ENCODE assay signal across 8 cellular contexts in genomic region chr14:101961011-101961721, GRCh38. TPM values are rescaled to one million over a fixed set of nuclear protein-coding genes. Genes with fewer than 3 reads are reported as not detected.
DNase-seq lines count a peak whose midpoint lies in the region; ATAC-seq and TF ChIP-seq lines count a peak whose summit lies in the region.

No MANE protein-coding gene starts in this region.

- no peaks in the 10 kb centered on the region for H3K36me3 ChIP-seq in CD8-positive, alpha-beta T cell (ENCODE audit: insufficient read depth, low read length)
- no peaks in the 10 kb centered on the region for H3K36me3 ChIP-seq in effector memory CD4-positive, alpha-beta T cell (ENCODE audit: control insufficient read depth, insufficient read depth, low read length)

- H3K27me3 ChIP-seq in CD8-positive, alpha-beta T cell (ENCODE audit: insufficient read depth, low read length): no peaks in the 10 kb centered on the region
- H3K27me3 ChIP-seq in effector memory CD4-positive, alpha-beta T cell (replicated peaks; ENCODE audit: control insufficient read depth, insufficient read depth, low read length, poor library complexity, severe bottlenecking): no peaks in the 10 kb centered on the region

- intact Hi-C loops in CD8-positive, alpha-beta T cell (cut with DNase I, micrococcal nuclease): loop anchor here (1.0 to 5.0 kb wide), 10 partner anchors 60 to 556 kb away; partner anchors contain the start of genes ANKRD9 (in 1 of the 2), CINP (in 1 of the 2), PPP2R5C (in 1 of the 2) and TECPR2 (in 1 of the 2)

- H3K27me3 Mint-ChIP-seq in CD8-positive, alpha-beta T cell (ENCODE audit: low read depth): no peaks in the 10 kb centered on the region

- H3K36me3 Mint-ChIP-seq in CD8-positive, alpha-beta T cell: peaks cover 3% of the 10 kb centered on the region

- H3K9me3 Mint-ChIP-seq in CD8-positive, alpha-beta T cell: no peaks in the 10 kb centered on the region

- POLR2A ChIA-PET in CD8-positive, alpha-beta T cell (lab: Charles Lee): interaction anchor here (1.0 to 1.4 kb wide), 2 partner anchors 13 to 135 kb away, joined by 3 to 4 read pairs; no protein-coding TSS in a partner anchor

- H3K4me3 ChIP-seq in CD8-positive, alpha-beta T cell (ENCODE audit: low read depth, low read length): no peak overlapping the region
- no peak overlapping the region for H3K4me3 ChIP-seq in effector memory CD4-positive, alpha-beta T cell (ENCODE audit: insufficient read depth, low read depth, low read length, poor library complexity, severe bottlenecking)

- no peak overlapping the region for H3K27ac Mint-ChIP-seq in CD8-positive, alpha-beta T cell

- DNase-seq in CD8-positive, alpha-beta T cell: peak; percentile 54 to 81 (median 76)
- DNase-seq in HuH-7 (ENCODE audit: low spot score) (peak; percentile 81), NOMO-1 treated with dmso at 0.1 percent for 144 hours (lab: John Stamatoyannopoulos, UW; ENCODE audit: unreplicated experiment) (peak; percentile 79), medulla oblongata (ENCODE audit: extremely low spot score) (peak; percentile 79)
- peak; percentile 46 to 59 for DNase-seq in activated CD8-positive, alpha-beta memory T cell treated with anti-CD3 and anti-CD28 coated beads for 1 hour (ENCODE audit: extremely low read depth in 1 of 2, low read depth in 1 of 2)
- DNase-seq in effector memory CD4-positive, alpha-beta T cell: peak; percentile 43 to 55 (median 49)
- peak; percentile 39 to 55 for DNase-seq in stimulated activated CD8-positive, alpha-beta memory T cell treated with anti-CD3 and anti-CD28 coated beads, Interleukin-15, amount 100 ng/mL, for 4 hours (ENCODE audit: low read depth in 2 of 2)

- H3K4me1 ChIP-seq in CD8-positive, alpha-beta T cell (ENCODE audit: insufficient read depth, low read length): peaks cover 15% of the 10 kb centered on the region
- no peaks in the 10 kb centered on the region for H3K4me1 ChIP-seq in effector memory CD4-positive, alpha-beta T cell (ENCODE audit: control insufficient read depth, insufficient read depth, low read length, poor library complexity, severe bottlenecking)

- H3K4me3 Mint-ChIP-seq in CD8-positive, alpha-beta T cell: no peak overlapping the region

- CTCF ChIA-PET in CD8-positive, alpha-beta T cell (lab: Charles Lee): interaction anchor here (0.6 to 9.5 kb wide), 27 partner anchors 8 to 477 kb away, joined by 3 to 96 read pairs (median 4); no protein-coding TSS in a partner anchor

- no peak overlapping the region for H3K27ac ChIP-seq in CD8-positive, alpha-beta T cell (ENCODE audit: low read depth, low read length)
- H3K27ac ChIP-seq in effector memory CD4-positive, alpha-beta T cell (ENCODE audit: insufficient read depth, low read length, poor library complexity, severe bottlenecking): no peak overlapping the region

- H3K4me1 Mint-ChIP-seq in CD8-positive, alpha-beta T cell (ENCODE audit: low read depth): peaks cover 23% of the 10 kb centered on the region

- H3K9me3 ChIP-seq in CD8-positive, alpha-beta T cell (ENCODE audit: low read length): no peaks in the 10 kb centered on the region
- H3K9me3 ChIP-seq in effector memory CD4-positive, alpha-beta T cell (ENCODE audit: control insufficient read depth, low read length): no peaks in the 10 kb centered on the region

- peak; percentile 91 for TF ChIP-seq CTCF in CD8-positive, alpha-beta T cell (IDR thresholded peaks at IDR 0.05)

- ATAC-seq in CD8-positive, alpha-beta T cell: peak; percentile 41
- no peak for ATAC-seq in HG03354 (IDR thresholded peaks at IDR 0.05; ENCODE audit: poor library complexity, severe bottlenecking, unreplicated experiment)

RNA-seq across cellular contexts. Expression of gene DYNC1H1, which starts 3.2 kb away (rescaled TPM):
- total RNA-seq in CD8-positive, alpha-beta T cell: 100 to 1,000 TPM; 359 TPM
